ENCODE assay signal across 2 cellular contexts in genomic region chr17:37711113-37711512, GRCh38.
TF ChIP-seq lines count a peak whose summit lies in the region.

No MANE protein-coding gene starts in this region.

TF ChIP-seq in GM23338, 12 proteins besides CTCF, POLR2A, EP300 and RAD21:
- TF ChIP-seq ZNF462 (CRISPR knock-in tag; IDR thresholded peaks at IDR 0.05) = no peak
- TF ChIP-seq STAT1 (IDR thresholded peaks at IDR 0.05; ENCODE audit: unreplicated experiment) = no peak

TF ChIP-seq in liver, 16 proteins besides CTCF, POLR2A, EP300 and RAD21 (continued from another document):
- TF ChIP-seq REST (IDR thresholded peaks at IDR 0.05) (no peak), FOXA1 (IDR thresholded peaks at IDR 0.05) (no peak), SP1 (IDR thresholded peaks at IDR 0.05) (no peak), TAF1 (conservative IDR thresholded peaks at IDR 0.05) (no peak), ZBTB33 (IDR thresholded peaks at IDR 0.05) (no peak)
